24 cellular contexts compared by ENCODE assay signal in the genomic region with DNA sequence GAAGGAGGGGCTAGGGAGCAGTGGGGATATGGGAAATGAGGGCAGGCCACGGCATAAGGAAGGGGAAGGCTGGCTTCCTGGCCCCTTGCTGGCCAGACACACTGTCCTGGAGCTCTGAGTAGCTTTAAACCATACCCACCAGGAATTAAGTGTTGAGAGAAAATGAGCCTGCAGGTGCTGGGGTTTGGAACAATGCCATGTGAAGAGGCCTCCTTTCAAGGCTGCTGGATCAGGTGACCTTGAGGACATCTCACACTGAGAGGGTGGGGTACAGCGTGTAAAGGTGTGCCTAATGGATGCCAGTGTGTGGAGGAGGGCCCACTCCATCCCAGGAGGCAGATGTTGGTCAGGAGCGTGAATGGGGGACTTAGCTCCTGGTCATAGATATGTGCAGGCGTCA.
DNase-seq lines count a peak whose midpoint lies in the region; ATAC-seq and TF ChIP-seq lines count a peak whose summit lies in the region.
"Had no signal": no experiment of that assay in that cellular context is flagged by ENCODE, and none has a peak within 500 bp of the region (broad histone marks: within the 10 kb centered on the region; RNA-seq: fewer than 3 reads in every experiment).

No MANE protein-coding gene starts in this region.

- H3K9me3 ChIP-seq in osteoblast (ENCODE audit: low read depth, low read length) = no peaks in the 10 kb centered on the region
- H3K9me3 ChIP-seq: BLaER1 treated with 17β-estradiol and CSF1 and Interleukin-3, amounts not matched to agents 10 nM and 100 nM; body of pancreas; left lung; Peyer's patch; stomach; upper lobe of left lung had no signal

- peak; percentile 34 to 65 for DNase-seq in SHP77 (lab: John Stamatoyannopoulos, UW)
- DNase-seq in SHP77 treated with DMSO at 0.1 percent for 48 hours (lab: John Stamatoyannopoulos, UW) = no peak
- DNase-seq in NCI-H146 (lab: John Stamatoyannopoulos, UW) = peak; percentile 99
- peak; percentile 93 for DNase-seq in NCI-H345 treated with DMSO at 0.1 percent for 48 hours (lab: John Stamatoyannopoulos, UW; ENCODE audit: unreplicated experiment)
- peak; percentile 30 for DNase-seq in osteoblast (ENCODE audit: insufficient read length, low spot score, missing footprints)
- DNase-seq in NCI-H526 (lab: John Stamatoyannopoulos, UW) = no peak
- no peak for DNase-seq in central memory CD4-positive, alpha-beta T cell
- DNase-seq: activated naive CD8-positive, alpha-beta T cell treated with anti-CD3 and anti-CD28 coated beads, Interleukin-2, amount 10 ng/mL, durations not matched to agents 7 days and 5 days; endodermal cell; HCEC 1CT; IMR-90; MM.1S; NCI-H82; Peyer's patch; stimulated activated CD4-positive, alpha-beta T cell treated with anti-CD3 and anti-CD28 coated beads, Interleukin-4, amount 100 ng/mL, for 24 hours; stomach; upper lobe of left lung had no signal

- no peak overlapping the region for H2AFZ ChIP-seq in osteoblast (ENCODE audit: low read length)
- H2AFZ ChIP-seq: neural progenitor cell had no signal

- no peaks in the 10 kb centered on the region for H3K79me2 ChIP-seq in osteoblast (ENCODE audit: insufficient read depth, low read length)

- peaks cover 21% of the 10 kb centered on the region for H3K27me3 ChIP-seq in osteoblast (ENCODE audit: insufficient read depth, low read length)
- H3K27me3 ChIP-seq: BLaER1 treated with 17β-estradiol and CSF1 and Interleukin-3, amounts not matched to agents 10 nM and 100 nM; body of pancreas; neural progenitor cell; Peyer's patch; upper lobe of left lung had no signal

- H4K20me1 ChIP-seq in osteoblast (ENCODE audit: insufficient read depth, low read length) = no peaks in the 10 kb centered on the region
- H4K20me1 ChIP-seq: BLaER1 treated with 17β-estradiol and CSF1 and Interleukin-3, amounts not matched to agents 10 nM and 100 nM had no signal

- H3K36me3 ChIP-seq in osteoblast (ENCODE audit: insufficient read depth, low read length) = no peaks in the 10 kb centered on the region
- H3K36me3 ChIP-seq: BLaER1 treated with 17β-estradiol and CSF1 and Interleukin-3, amounts not matched to agents 10 nM and 100 nM; left lung; neural progenitor cell; Peyer's patch; stomach; upper lobe of left lung had no signal

- no peak overlapping the region for H3K4me3 ChIP-seq in osteoblast (ENCODE audit: insufficient read depth, low read length)
- H3K4me3 ChIP-seq: BLaER1 treated with 17β-estradiol and CSF1 and Interleukin-3, amounts not matched to agents 10 nM and 100 nM; body of pancreas; left lung; neural progenitor cell; Peyer's patch; skin epidermis; stomach; upper lobe of left lung had no signal

- no peak overlapping the region for H3K4me2 ChIP-seq in osteoblast (ENCODE audit: insufficient read depth, low read length)
- H3K4me2 ChIP-seq: BLaER1 treated with 17β-estradiol and CSF1 and Interleukin-3, amounts not matched to agents 10 nM and 100 nM; neural progenitor cell had no signal

- no peaks in the 10 kb centered on the region for H3K4me1 ChIP-seq in osteoblast (ENCODE audit: insufficient read depth, low read length)
- H3K4me1 ChIP-seq: left lung, Peyer's patch, upper lobe of left lung had no signal

- TF ChIP-seq CTCF in osteoblast (IDR thresholded peaks at IDR 0.05; ENCODE audit: extremely low read depth, low read depth, low read length) = no peak

- ATAC-seq in HG03571 (IDR thresholded peaks at IDR 0.05; ENCODE audit: unreplicated experiment) = no peak
- ATAC-seq: activated CD4-positive, CD25-positive, alpha-beta regulatory T cell treated with anti-CD3 and anti-CD28 coated beads, Interleukin-2, amount 50 U/mL, for 24 hours; left lung had no signal

- H3K27ac ChIP-seq in osteoblast (ENCODE audit: low read depth, low read length) = no peak overlapping the region
- H3K27ac ChIP-seq: BLaER1 treated with 17β-estradiol and CSF1 and Interleukin-3, amounts not matched to agents 10 nM and 100 nM; left lung; neural progenitor cell; Peyer's patch; skin epidermis; stomach; upper lobe of left lung had no signal

Comparison
In these comparisons a context has a peak if more than half of its experiments do, and no peak if none do; other contexts are left out.
1. DNase-seq: peak in SHP77 (2 of 2), NCI-H146 (single experiment), NCI-H345 treated with DMSO at 0.1 percent for 48 hours (single experiment) and osteoblast (single experiment); none in SHP77 treated with DMSO at 0.1 percent for 48 hours (single experiment), NCI-H526 (0 of 2) and central memory CD4-positive, alpha-beta T cell (single experiment).